ENCODE assay signal across 33 cellular contexts in genomic region chrX:116930311-116930710, GRCh38.
"Had no signal": no experiment of that assay in that cellular context is flagged by ENCODE, and none has a peak within 500 bp of the region (broad histone marks: within the 10 kb centered on the region; RNA-seq: fewer than 3 reads in every experiment).

No MANE protein-coding gene starts in this region.

- H3K27ac ChIP-seq: brain microvascular endothelial cell, coronary artery, left lung, lower lobe of right lung, parathyroid adenoma, right atrium auricular region, spleen, testis, vagina, WERI-Rb-1 had no signal

- H3K9ac ChIP-seq: parathyroid adenoma had no signal

- H3K9me3 Mint-ChIP-seq: activated CD4-positive, alpha-beta memory T cell treated with anti-CD3 and anti-CD28 coated beads for 36 hours; activated T-cell treated with anti-CD3 and anti-CD28 coated beads, Interleukin-2, amount 50 U/mL, for 24 hours; neural crest cell had no signal

- H3K4me1 Mint-ChIP-seq: activated CD4-positive, alpha-beta T cell treated with anti-CD3 and anti-CD28 coated beads, Interleukin-2, amount 10 ng/mL, durations not matched to agents 24 days and 14 days; T-helper 17 cell had no signal

- DNase-seq: activated CD4-positive, alpha-beta memory T cell treated with anti-CD3 and anti-CD28 coated beads for 36 hours; activated CD4-positive, alpha-beta T cell treated with anti-CD3 and anti-CD28 coated beads, Interleukin-2, amount 10 ng/mL, durations not matched to agents 24 days and 14 days; activated CD4-positive, CD25-positive, alpha-beta regulatory T cell treated with anti-CD3 and anti-CD28 coated beads, Interleukin-2, amount 50 U/mL, for 72 hours; activated CD8-positive, alpha-beta memory T cell treated with anti-CD3 and anti-CD28 coated beads, Interleukin-2, amount 50 U/mL, for 48 hours; activated gamma-delta T cell; activated naive CD4-positive, alpha-beta T cell treated with anti-CD3 and anti-CD28 coated beads, Interleukin-2, amount 50 U/mL, for 16 hours; activated T-cell treated with anti-CD3 and anti-CD28 coated beads, Interleukin-2, amount 50 U/mL, for 24 hours; amniotic stem cell; brain microvascular endothelial cell; foreskin fibroblast; head of caudate nucleus; hypothalamus; kidney glomerular epithelial cell; left lung; lower lobe of right lung; mesenchymal stem cell; mucosa of descending colon; occipital lobe; spleen; stimulated activated CD4-positive, alpha-beta T cell treated with anti-CD3 and anti-CD28 coated beads, Interleukin-2, amount 100 ng/mL, for 48 hours; stimulated activated naive CD4-positive, alpha-beta T cell treated with Interleukin-2 at 50 U/mL for 16 hours; SW 1271; T-helper 17 cell; T1000; testis; trophoblast cell; WERI-Rb-1 had no signal

- H3K4me3 ChIP-seq: coronary artery, left lung, lower lobe of right lung, mucosa of descending colon, right atrium auricular region, spleen, testis, vagina had no signal

- H3K27ac Mint-ChIP-seq: activated CD4-positive, alpha-beta memory T cell treated with anti-CD3 and anti-CD28 coated beads for 36 hours; activated CD4-positive, alpha-beta T cell treated with anti-CD3 and anti-CD28 coated beads, Interleukin-2, amount 10 ng/mL, durations not matched to agents 24 days and 14 days; activated T-cell treated with anti-CD3 and anti-CD28 coated beads, Interleukin-2, amount 50 U/mL, for 24 hours; T-helper 17 cell had no signal

- H3K27me3 ChIP-seq: brain microvascular endothelial cell, right atrium auricular region, spleen, testis, vagina had no signal

- H3K4me1 ChIP-seq: left lung, lower lobe of right lung, parathyroid adenoma, right atrium auricular region, spleen, testis, vagina had no signal

- H3K36me3 ChIP-seq: brain microvascular endothelial cell, left lung, lower lobe of right lung, right atrium auricular region, spleen, vagina, WERI-Rb-1 had no signal

- H3K27me3 Mint-ChIP-seq: activated CD4-positive, alpha-beta memory T cell treated with anti-CD3 and anti-CD28 coated beads for 36 hours; activated CD4-positive, alpha-beta T cell treated with anti-CD3 and anti-CD28 coated beads, Interleukin-2, amount 10 ng/mL, durations not matched to agents 24 days and 14 days; T-helper 17 cell had no signal

- ATAC-seq: esophagus mucosa, left lung, lower lobe of right lung, mucosa of descending colon, T-helper 17 cell had no signal

- H3K9me3 ChIP-seq: left lung, lower lobe of right lung, mucosa of descending colon, right atrium auricular region, spleen, testis, vagina had no signal

- H3K36me3 Mint-ChIP-seq: activated CD4-positive, alpha-beta memory T cell treated with anti-CD3 and anti-CD28 coated beads for 36 hours had no signal

- H3K4me3 Mint-ChIP-seq: activated CD4-positive, alpha-beta memory T cell treated with anti-CD3 and anti-CD28 coated beads for 36 hours; activated CD4-positive, alpha-beta T cell treated with anti-CD3 and anti-CD28 coated beads, Interleukin-2, amount 10 ng/mL, durations not matched to agents 24 days and 14 days; activated T-cell treated with anti-CD3 and anti-CD28 coated beads, Interleukin-2, amount 50 U/mL, for 24 hours; neural crest cell; T-helper 17 cell had no signal
